ENCODE assay signal across 1 cellular context in the genomic region with DNA sequence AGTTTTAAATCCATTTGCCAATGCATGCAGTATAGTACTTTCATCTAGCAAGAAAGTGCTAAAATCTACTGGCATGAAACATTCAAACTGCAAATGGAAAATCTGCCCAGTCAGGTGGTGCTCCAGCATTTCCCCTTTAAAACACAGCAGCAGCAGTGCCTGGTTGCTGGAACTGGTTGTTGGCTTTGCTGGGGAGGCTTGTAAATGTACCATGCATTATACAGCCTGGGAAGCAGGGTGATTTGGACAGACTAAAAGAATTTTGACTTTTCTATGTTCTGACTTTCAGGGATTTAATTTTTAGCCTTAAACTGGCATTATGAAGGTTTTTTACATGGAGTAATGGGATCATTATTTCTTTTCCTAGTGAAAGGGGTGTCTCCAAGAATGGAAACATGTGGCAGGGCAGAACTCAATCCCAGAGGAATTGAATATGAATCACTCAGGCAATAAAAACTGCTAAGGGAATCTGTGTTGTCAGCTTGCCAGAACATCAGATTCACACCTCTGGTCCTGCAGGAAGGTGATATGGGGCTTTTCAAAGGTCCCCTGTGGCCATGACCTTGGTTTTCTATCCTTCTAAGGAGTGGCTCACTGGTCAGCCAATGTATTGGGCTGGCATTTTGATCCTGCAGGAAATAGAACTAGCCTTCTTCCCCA.
TF ChIP-seq lines count a peak whose summit lies in the region.

No MANE protein-coding gene starts in this region.

TF ChIP-seq in HepG2, 621 proteins besides CTCF, POLR2A, EP300 and RAD21 (continued from another document):
- TF ChIP-seq, protein P1, sequence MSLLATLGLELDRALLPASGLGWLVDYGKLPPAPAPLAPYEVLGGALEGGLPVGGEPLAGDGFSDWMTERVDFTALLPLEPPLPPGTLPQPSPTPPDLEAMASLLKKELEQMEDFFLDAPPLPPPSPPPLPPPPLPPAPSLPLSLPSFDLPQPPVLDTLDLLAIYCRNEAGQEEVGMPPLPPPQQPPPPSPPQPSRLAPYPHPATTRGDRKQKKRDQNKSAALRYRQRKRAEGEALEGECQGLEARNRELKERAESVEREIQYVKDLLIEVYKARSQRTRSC (CRISPR knock-in tag; IDR thresholded peaks at IDR 0.05; ENCODE audit: low read depth): no peak
- TF ChIP-seq ZNF768 (CRISPR knock-in tag; IDR thresholded peaks at IDR 0.05): no peak
- no peak for TF ChIP-seq TARDBP (CRISPR knock-in tag; IDR thresholded peaks at IDR 0.05)
- no peak for TF ChIP-seq PRPF4 (IDR thresholded peaks at IDR 0.05; ENCODE audit: low read depth, low read length, poor library complexity, severe bottlenecking)
- no peak for TF ChIP-seq ZNF383 (CRISPR knock-in tag; IDR thresholded peaks at IDR 0.05; ENCODE audit: borderline replicate concordance)
- no peak for TF ChIP-seq ZBED4 (CRISPR knock-in tag; IDR thresholded peaks at IDR 0.05; ENCODE audit: borderline replicate concordance)
TF ChIP-seq in HepG2: peak in this region for 0.
